Comparison of ENCODE assay signal across 9 cellular contexts in the genomic region with DNA sequence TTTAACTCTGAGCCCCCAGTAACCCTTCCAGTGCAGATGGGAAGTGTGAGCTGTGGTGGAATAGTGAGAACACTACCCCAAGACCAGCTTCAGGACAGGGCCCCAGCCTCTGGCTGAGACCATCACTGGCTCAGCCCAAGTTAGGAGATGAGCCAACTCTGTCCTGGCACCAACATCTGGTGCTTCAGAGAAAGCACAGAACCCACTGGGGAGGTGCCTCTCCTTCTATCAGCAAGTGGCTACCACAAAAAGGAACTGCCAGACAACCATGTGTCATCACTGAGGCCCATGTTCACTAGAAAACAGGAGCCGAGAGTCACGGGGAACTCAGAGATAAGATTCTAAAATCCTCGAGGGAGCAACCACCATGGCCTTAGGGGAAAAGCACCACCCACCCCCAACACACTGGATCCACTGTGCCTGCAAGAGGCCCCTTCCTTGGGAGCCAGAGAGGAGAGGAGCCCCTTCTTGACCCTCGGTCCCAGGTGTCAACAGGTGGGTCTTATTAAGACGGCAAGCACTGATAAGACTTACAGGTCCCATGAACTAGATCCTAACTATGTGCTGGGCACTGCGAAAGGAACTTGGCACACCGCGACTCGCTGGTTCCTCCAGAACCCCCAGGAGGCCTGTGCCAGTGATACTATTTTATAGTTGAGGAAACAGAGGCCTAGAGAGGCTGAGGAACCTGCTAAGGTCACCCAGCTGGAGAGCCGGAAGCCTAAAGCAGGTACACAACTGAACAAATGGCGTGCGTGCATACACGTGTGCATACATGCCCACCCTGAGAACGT.
DNase-seq lines count a peak whose midpoint lies in the region; ATAC-seq lines count a peak whose summit lies in the region.
"Had no signal": no experiment of that assay in that cellular context is flagged by ENCODE, and none has a peak within 500 bp of the region (broad histone marks: within the 10 kb centered on the region; RNA-seq: fewer than 3 reads in every experiment).

No MANE protein-coding gene starts in this region.

- H3K4me1 Mint-ChIP-seq in activated T-helper 17 cell treated with anti-CD3 and anti-CD28 coated beads, Interleukin-2, amount 50 U/mL, for 72 hours = peaks cover 46% of the 10 kb centered on the region
- peaks cover 97% of the 10 kb centered on the region for H3K4me1 Mint-ChIP-seq in stimulated activated effector memory CD8-positive, alpha-beta T cell treated with anti-CD3 and anti-CD28 coated beads, Interleukin-12 subunit alpha, Interleukin-12 subunit beta, amount 100 ng/mL, for 72 hours

- peaks cover 22% of the 10 kb centered on the region for H3K36me3 Mint-ChIP-seq in activated T-helper 17 cell treated with anti-CD3 and anti-CD28 coated beads, Interleukin-2, amount 50 U/mL, for 72 hours (ENCODE audit: low read depth)
- H3K36me3 Mint-ChIP-seq in stimulated activated effector memory CD8-positive, alpha-beta T cell treated with anti-CD3 and anti-CD28 coated beads, Interleukin-12 subunit alpha, Interleukin-12 subunit beta, amount 100 ng/mL, for 72 hours = peaks cover 25% of the 10 kb centered on the region
- H3K36me3 Mint-ChIP-seq: activated naive CD8-positive, alpha-beta T cell treated with anti-CD3 and anti-CD28 coated beads, Interleukin-2, amount 10 ng/mL, durations not matched to agents 7 days and 5 days had no signal

- peak; percentile 83 for DNase-seq in AG20443 (ENCODE audit: low spot score)
- DNase-seq in MG63 = peak; percentile 62
- peak; percentile 83 for DNase-seq in cardiac septum (ENCODE audit: low spot score)
- peak; percentile 29 to 69 for DNase-seq in stimulated activated effector memory CD8-positive, alpha-beta T cell treated with anti-CD3 and anti-CD28 coated beads, Interleukin-12 subunit alpha, Interleukin-12 subunit beta, amount 100 ng/mL, for 72 hours (ENCODE audit: low spot score in 2 of 2)
- no peak for DNase-seq in putamen (ENCODE audit: low spot score)
- DNase-seq: activated naive CD8-positive, alpha-beta T cell treated with anti-CD3 and anti-CD28 coated beads, Interleukin-2, amount 10 ng/mL, durations not matched to agents 7 days and 5 days had no signal

- H3K9me3 Mint-ChIP-seq in activated T-helper 17 cell treated with anti-CD3 and anti-CD28 coated beads, Interleukin-2, amount 50 U/mL, for 72 hours = no peaks in the 10 kb centered on the region
- no peaks in the 10 kb centered on the region for H3K9me3 Mint-ChIP-seq in stimulated activated effector memory CD8-positive, alpha-beta T cell treated with anti-CD3 and anti-CD28 coated beads, Interleukin-12 subunit alpha, Interleukin-12 subunit beta, amount 100 ng/mL, for 72 hours
- H3K9me3 Mint-ChIP-seq: activated naive CD8-positive, alpha-beta T cell treated with anti-CD3 and anti-CD28 coated beads, Interleukin-2, amount 10 ng/mL, durations not matched to agents 7 days and 5 days had no signal

- H3K27me3 ChIP-seq in MG63 = no peaks in the 10 kb centered on the region

- no peak overlapping the region for H3K4me3 ChIP-seq in MG63

- peak overlapping the region; percentile 85 for H3K27ac Mint-ChIP-seq in activated T-helper 17 cell treated with anti-CD3 and anti-CD28 coated beads, Interleukin-2, amount 50 U/mL, for 72 hours
- H3K27ac Mint-ChIP-seq in stimulated activated effector memory CD8-positive, alpha-beta T cell treated with anti-CD3 and anti-CD28 coated beads, Interleukin-12 subunit alpha, Interleukin-12 subunit beta, amount 100 ng/mL, for 72 hours = peak overlapping the region; percentile 95
- H3K27ac Mint-ChIP-seq: activated naive CD8-positive, alpha-beta T cell treated with anti-CD3 and anti-CD28 coated beads, Interleukin-2, amount 10 ng/mL, durations not matched to agents 7 days and 5 days had no signal

- no peaks in the 10 kb centered on the region for H3K36me3 ChIP-seq in MG63

- intact Hi-C loops in cardiac septum (cut with DNase I) = no loop called here

- ATAC-seq in GM19455 (IDR thresholded peaks at IDR 0.05; ENCODE audit: unreplicated experiment) (peak; percentile 47), HG02970 (IDR thresholded peaks at IDR 0.05; ENCODE audit: low FRiP score, unreplicated experiment) (no peak)
- ATAC-seq in activated T-helper 17 cell treated with anti-CD3 and anti-CD28 coated beads, Interleukin-2, amount 50 U/mL, for 72 hours (replicated peaks) = peak; percentile 92
- ATAC-seq in stimulated activated effector memory CD8-positive, alpha-beta T cell treated with anti-CD3 and anti-CD28 coated beads, Interleukin-12 subunit alpha, Interleukin-12 subunit beta, amount 100 ng/mL, for 72 hours = peak; percentile 94

- H3K27me3 Mint-ChIP-seq in activated T-helper 17 cell treated with anti-CD3 and anti-CD28 coated beads, Interleukin-2, amount 50 U/mL, for 72 hours = no peaks in the 10 kb centered on the region
- H3K27me3 Mint-ChIP-seq: activated naive CD8-positive, alpha-beta T cell treated with anti-CD3 and anti-CD28 coated beads, Interleukin-2, amount 10 ng/mL, durations not matched to agents 7 days and 5 days had no signal

- no peaks in the 10 kb centered on the region for H3K9me3 ChIP-seq in MG63

- peak overlapping the region; percentile 75 for H3K4me3 Mint-ChIP-seq in activated T-helper 17 cell treated with anti-CD3 and anti-CD28 coated beads, Interleukin-2, amount 50 U/mL, for 72 hours
- H3K4me3 Mint-ChIP-seq in stimulated activated effector memory CD8-positive, alpha-beta T cell treated with anti-CD3 and anti-CD28 coated beads, Interleukin-12 subunit alpha, Interleukin-12 subunit beta, amount 100 ng/mL, for 72 hours = peak overlapping the region; percentile 75
- H3K4me3 Mint-ChIP-seq: activated naive CD8-positive, alpha-beta T cell treated with anti-CD3 and anti-CD28 coated beads, Interleukin-2, amount 10 ng/mL, durations not matched to agents 7 days and 5 days had no signal
